ENCODE assay signal across 8 cellular contexts in genomic region chr17:28385037-28385797, GRCh38. TPM values are rescaled to one million over a fixed set of nuclear protein-coding genes. Genes with fewer than 3 reads are reported as not detected.
A peak's percentile ranks its signal among the peaks of the same experiment; 100 is the strongest.
DNase-seq lines count a peak whose midpoint lies in the region; ATAC-seq and TF ChIP-seq lines count a peak whose summit lies in the region.
"Had no signal": no experiment of that assay in that cellular context is flagged by ENCODE, and none has a peak within 500 bp of the region (broad histone marks: within the 10 kb centered on the region; RNA-seq: fewer than 3 reads in every experiment).

No MANE protein-coding gene starts in this region.

- no peaks in the 10 kb centered on the region for H3K9me3 ChIP-seq in H9 (ENCODE audit: control insufficient read depth, low read depth, low read length)
- no peaks in the 10 kb centered on the region for H3K9me3 ChIP-seq in Peyer's patch
- no peaks in the 10 kb centered on the region for H3K9me3 ChIP-seq in right atrium auricular region
- H3K9me3 ChIP-seq: adrenal gland had no signal

- H4K8ac ChIP-seq in H9 (replicated peaks; ENCODE audit: insufficient read length, low read depth, low read length): no peak overlapping the region

- no peak overlapping the region for H4K5ac ChIP-seq in H9 (ENCODE audit: insufficient read length, low read depth, low read length)

- H2BK15ac ChIP-seq in H9 (ENCODE audit: low read depth, low read length): no peak overlapping the region

- no peaks in the 10 kb centered on the region for H3K4me1 ChIP-seq in H9 (ENCODE audit: insufficient read depth, low read length)
- peaks cover 0 to 28% (median 4%) of the 10 kb centered on the region in 4 donors for H3K4me1 ChIP-seq in Peyer's patch
- peaks cover 0 to 14% of the 10 kb centered on the region in 2 donors for H3K4me1 ChIP-seq in right atrium auricular region
- H3K4me1 ChIP-seq: adrenal gland had no signal

- no peak overlapping the region for H3T11ph ChIP-seq in H9 (ENCODE audit: low read length)

- no peak for TF ChIP-seq POLR2A in Peyer's patch (IDR thresholded peaks at IDR 0.05)

- TF ChIP-seq CTCF in H9 (conservative IDR thresholded peaks at IDR 0.05) (no peak), Peyer's patch (IDR thresholded peaks at IDR 0.05) (no peak), right atrium auricular region (IDR thresholded peaks at IDR 0.05) (no peak)

- H3K4me2 ChIP-seq in H9 (ENCODE audit: insufficient read depth, insufficient read length, low read length): peak overlapping the region; percentile 44

- peaks cover 4 to 10% of the 10 kb centered on the region in 2 experiments; a peak in 3 of 4 replicates for H3K4me1 Mint-ChIP-seq in H9
- H3K4me1 Mint-ChIP-seq in stimulated activated effector memory CD8-positive, alpha-beta T cell treated with anti-CD3 and anti-CD28 coated beads, Interleukin-12 subunit alpha, Interleukin-12 subunit beta, amount 100 ng/mL, for 72 hours: peaks cover 41% of the 10 kb centered on the region

- no peak overlapping the region for H2AK5ac ChIP-seq in H9 (ENCODE audit: insufficient read length, low read length)

- no peak overlapping the region for H3K27ac ChIP-seq in H9 (ENCODE audit: insufficient read length, low read depth, low read length)
- peak overlapping the region; percentile 39 to 85 (median 66) for H3K27ac ChIP-seq in Peyer's patch
- no peak overlapping the region for H3K27ac ChIP-seq in right atrium auricular region
- H3K27ac ChIP-seq: adrenal gland had no signal

- H4K20me1 ChIP-seq in H9 (ENCODE audit: control insufficient read depth, insufficient read depth, insufficient read length): no peaks in the 10 kb centered on the region

- no peak overlapping the region for H2BK12ac ChIP-seq in H9 (ENCODE audit: insufficient read length, low read depth, low read length)

- no peak overlapping the region; the same call in 1 of the 2 replicates for H3K14ac ChIP-seq in H9 (ENCODE audit: insufficient read depth, low read length)

- peaks cover 0 to 24% (median 0%) of the 10 kb centered on the region in 3 donors for H3K36me3 ChIP-seq in Peyer's patch
- H3K36me3 ChIP-seq in right atrium auricular region: peaks cover 22% of the 10 kb centered on the region

- no peak overlapping the region for H3K4ac ChIP-seq in H9 (ENCODE audit: low read depth, low read length)

- no peak overlapping the region for H2AFZ ChIP-seq in H9 (ENCODE audit: low read length)

- H2BK5ac ChIP-seq in H9 (ENCODE audit: insufficient read length, low read length): no peak overlapping the region

- peak; percentile 62 for DNase-seq in H9
- peak; percentile 24 to 70 (median 60) for DNase-seq in Peyer's patch
- DNase-seq in right atrium auricular region (ENCODE audit: low spot score): no peak
- no peak for DNase-seq in stimulated activated effector memory CD8-positive, alpha-beta T cell treated with anti-CD3 and anti-CD28 coated beads, Interleukin-12 subunit alpha, Interleukin-12 subunit beta, amount 100 ng/mL, for 72 hours (ENCODE audit: low spot score in 2 of 2)
- DNase-seq in COR-L47 (lab: John Stamatoyannopoulos, UW): no peak
- no peak for DNase-seq in DMS114 treated with DMSO at 0.1 percent for 48 hours (lab: John Stamatoyannopoulos, UW; ENCODE audit: unreplicated experiment)

- WGBS in H9 (ENCODE audit: extremely low coverage, insufficient read length, low lambda C conversion rate): no CpG with 5 or more reads among the region's 37 CpGs

- H3K56ac ChIP-seq in H9 (ENCODE audit: insufficient read length, low read depth, low read length): no peak overlapping the region

- no peak overlapping the region for H3K27ac Mint-ChIP-seq in H9
- peak overlapping the region; percentile 45 for H3K27ac Mint-ChIP-seq in stimulated activated effector memory CD8-positive, alpha-beta T cell treated with anti-CD3 and anti-CD28 coated beads, Interleukin-12 subunit alpha, Interleukin-12 subunit beta, amount 100 ng/mL, for 72 hours

- no peaks in the 10 kb centered on the region for H3K79me2 ChIP-seq in H9 (ENCODE audit: insufficient read depth, low read length)

- H3K9me3 Mint-ChIP-seq in H9: no peaks in the 10 kb centered on the region; a peak in 1 of 5 replicates
- no peaks in the 10 kb centered on the region for H3K9me3 Mint-ChIP-seq in stimulated activated effector memory CD8-positive, alpha-beta T cell treated with anti-CD3 and anti-CD28 coated beads, Interleukin-12 subunit alpha, Interleukin-12 subunit beta, amount 100 ng/mL, for 72 hours

- peak overlapping the region; percentile 64 to 83 for H3K4me3 Mint-ChIP-seq in H9
- H3K4me3 Mint-ChIP-seq in stimulated activated effector memory CD8-positive, alpha-beta T cell treated with anti-CD3 and anti-CD28 coated beads, Interleukin-12 subunit alpha, Interleukin-12 subunit beta, amount 100 ng/mL, for 72 hours: peak overlapping the region; percentile 88

- peaks cover 0 to 2% (median 0%) of the 10 kb centered on the region in 3 experiments; a peak in 2 of 7 replicates for H3K36me3 Mint-ChIP-seq in H9 (ENCODE audit: insufficient read depth in 1 of 3, low read depth in 3 of 3)
- H3K36me3 Mint-ChIP-seq in stimulated activated effector memory CD8-positive, alpha-beta T cell treated with anti-CD3 and anti-CD28 coated beads, Interleukin-12 subunit alpha, Interleukin-12 subunit beta, amount 100 ng/mL, for 72 hours: peaks cover 50% of the 10 kb centered on the region

- H3K23ac ChIP-seq in H9 (ENCODE audit: insufficient read length, low read depth, low read length): no peak overlapping the region

- no peak overlapping the region for H2BK20ac ChIP-seq in H9 (ENCODE audit: low read depth, low read length, poor library complexity, severe bottlenecking)

- peaks cover 78% of the 10 kb centered on the region for H3K27me3 Mint-ChIP-seq in H9 (ENCODE audit: low read depth)

- H3K18ac ChIP-seq in H9 (ENCODE audit: insufficient read length, low read depth, low read length): no peak overlapping the region

- peaks cover 13% of the 10 kb centered on the region; the same call in 1 of the 2 replicates for H3K27me3 ChIP-seq in H9 (ENCODE audit: insufficient read depth, low read length)
- no peaks in the 10 kb centered on the region for H3K27me3 ChIP-seq in Peyer's patch
- no peaks in the 10 kb centered on the region for H3K27me3 ChIP-seq in right atrium auricular region
- H3K27me3 ChIP-seq: adrenal gland had no signal

- no peaks in the 10 kb centered on the region for H3K79me1 ChIP-seq in H9 (ENCODE audit: insufficient read depth, low read depth, low read length, poor library complexity, severe bottlenecking)

- no peak overlapping the region for H4K91ac ChIP-seq in H9 (ENCODE audit: insufficient read length, low read depth, low read length)

- H3K23me2 ChIP-seq in H9 (ENCODE audit: insufficient read length, low read depth, low read length, poor library complexity, severe bottlenecking): peaks cover 12% of the 10 kb centered on the region

- H3K4me3 ChIP-seq in Peyer's patch: peak overlapping the region; percentile 46 to 65 (median 58)
- H3K4me3 ChIP-seq in right atrium auricular region: peak overlapping the region; percentile 36 to 55

- ATAC-seq in stimulated activated effector memory CD8-positive, alpha-beta T cell treated with anti-CD3 and anti-CD28 coated beads, Interleukin-12 subunit alpha, Interleukin-12 subunit beta, amount 100 ng/mL, for 72 hours: peak; percentile 26
- no peak for ATAC-seq in HG03097 (IDR thresholded peaks at IDR 0.05; ENCODE audit: low FRiP score, unreplicated experiment)

- H3K9ac ChIP-seq in H9 (ENCODE audit: extremely low read depth, insufficient read length, low read length): no peak overlapping the region

- no peak overlapping the region for H2BK120ac ChIP-seq in H9 (ENCODE audit: low read depth, low read length, poor library complexity, severe bottlenecking)

RNA-seq across cellular contexts. Expression of gene SARM1, which starts 13.7 kb away (rescaled TPM):
- 5.1 and 5.4 TPM in 2 replicates for total RNA-seq in H9 (2021)
- total RNA-seq in Peyer's patch: 10 to 100 TPM; 12.8 to 37.6 (median 24.6) TPM
- total RNA-seq in right atrium auricular region: 1 to 10 TPM; 6.2 to 7.7 TPM

RNA-seq across cellular contexts. Expression of gene VTN, which starts 15.1 kb away (rescaled TPM):
- total RNA-seq in H9 (2021) (0.13 TPM in 1 of 2 replicates, not detected in the other), Peyer's patch (under 1 TPM in 1 of 4 donors, not detected in 3; 0.57 TPM), right atrium auricular region (10 to 100 TPM in 1 of 2 donors, 1 to 10 TPM in 1; 5.4 to 86.7 TPM)

RNA-seq across cellular contexts. Expression of gene SEBOX, which starts 20.2 kb away (rescaled TPM):
- not detected in 2 replicates for total RNA-seq in H9 (2021)
- not detected for total RNA-seq in Peyer's patch
- total RNA-seq in right atrium auricular region: not detected
- total RNA-seq: adrenal gland had no signal

RNA-seq across cellular contexts. Expression of gene SLC46A1, which starts 20.8 kb away (rescaled TPM):
- 8.7 and 9.1 TPM in 2 replicates for total RNA-seq in H9 (2021)
- 10 to 100 TPM in 2 of 4 donors, 1 to 10 TPM in 2; 2.5 to 92.6 (median 15.5) TPM for total RNA-seq in Peyer's patch
- 1 to 10 TPM; 3.7 to 6.8 TPM for total RNA-seq in right atrium auricular region

RNA-seq across cellular contexts. Expression of gene POLDIP2, which starts 27.9 kb away (rescaled TPM):
- total RNA-seq in H9 (2021) (82.8 and 83.3 TPM in 2 replicates), Peyer's patch (10 to 100 TPM; 49.5 to 87.2 (median 79.0) TPM), right atrium auricular region (100 to 1,000 TPM in 1 of 2 donors, 10 to 100 TPM in 1; 98.9 to 108 TPM)

Comparison
In these comparisons a context has a peak if more than half of its experiments do, and no peak if none do; other contexts are left out.
1. DNase-seq: peak in H9 (single experiment) and Peyer's patch (3 of 3); none in right atrium auricular region (single experiment), stimulated activated effector memory CD8-positive, alpha-beta T cell treated with anti-CD3 and anti-CD28 coated beads, Interleukin-12 subunit alpha, Interleukin-12 subunit beta, amount 100 ng/mL, for 72 hours (0 of 2), COR-L47 (single experiment) and DMS114 treated with DMSO at 0.1 percent for 48 hours (single experiment).
2. H3K27ac ChIP-seq: peak in Peyer's patch (4 of 4); none in H9 (single experiment) and right atrium auricular region (0 of 2).